ENCODE assay signal across 1 cellular context in genomic region chr9:33041459-33042188, GRCh38.
TF ChIP-seq lines count a peak whose summit lies in the region.

No MANE protein-coding gene starts in this region.

TF ChIP-seq in K562, 482 proteins besides CTCF, POLR2A, EP300 and RAD21 (continued from another document):
- TF ChIP-seq ZMIZ1 (IDR thresholded peaks at IDR 0.05; ENCODE audit: low read depth in 2 of 2, low read length in 2 of 2) (no peak), ELF4 (CRISPR knock-in tag; IDR thresholded peaks at IDR 0.05) (no peak), ZNF76 (CRISPR knock-in tag; IDR thresholded peaks at IDR 0.05; ENCODE audit: borderline replicate concordance) (no peak), TFAM (CRISPR knock-in tag; conservative IDR thresholded peaks at IDR 0.05) (no peak), EWSR1 (IDR thresholded peaks at IDR 0.05; ENCODE audit: borderline replicate concordance, low read depth, partially characterized antibody) (no peak), TRIM25 (IDR thresholded peaks at IDR 0.05; ENCODE audit: borderline replicate concordance) (no peak), NR1H2 (CRISPR knock-in tag; IDR thresholded peaks at IDR 0.05) (no peak), CBFA2T2 (conservative IDR thresholded peaks at IDR 0.05) (no peak), CEBPB (tag; IDR thresholded peaks at IDR 0.05) (peak; percentile 98), CEBPG (CRISPR knock-in tag; IDR thresholded peaks at IDR 0.05) (peak; percentile 65), CEBPG (tag; conservative IDR thresholded peaks at IDR 0.05 in 1 of 2, IDR thresholded peaks at IDR 0.05 in 1 of 2) (peak; percentile 95 to 96), IRF1 (CRISPR knock-in tag; IDR thresholded peaks at IDR 0.05; ENCODE audit: borderline replicate concordance) (no peak), CBX1 (IDR thresholded peaks at IDR 0.05; ENCODE audit: low read depth) (no peak), TGIF2 (CRISPR knock-in tag; IDR thresholded peaks at IDR 0.05) (no peak), POLR2G (IDR thresholded peaks at IDR 0.05; ENCODE audit: low read depth, low read length) (0 out of 2 replicates have a peak, but pooled peaks have one; percentile 11), TRIM24 (IDR thresholded peaks at IDR 0.05) (peak; percentile 41 to 78; a peak in 2 of 4 replicates), ZC3H8 (IDR thresholded peaks at IDR 0.05) (no peak), SRSF7 (optimal IDR thresholded peaks at IDR 0.05; ENCODE audit: low read depth, low read length) (no peak), ZNF133 (CRISPR knock-in tag; IDR thresholded peaks at IDR 0.05) (no peak), USF1 (CRISPR knock-in tag; IDR thresholded peaks at IDR 0.05) (no peak), KDM1A (IDR thresholded peaks at IDR 0.05) (no peak)
- TF ChIP-seq, protein P1, sequence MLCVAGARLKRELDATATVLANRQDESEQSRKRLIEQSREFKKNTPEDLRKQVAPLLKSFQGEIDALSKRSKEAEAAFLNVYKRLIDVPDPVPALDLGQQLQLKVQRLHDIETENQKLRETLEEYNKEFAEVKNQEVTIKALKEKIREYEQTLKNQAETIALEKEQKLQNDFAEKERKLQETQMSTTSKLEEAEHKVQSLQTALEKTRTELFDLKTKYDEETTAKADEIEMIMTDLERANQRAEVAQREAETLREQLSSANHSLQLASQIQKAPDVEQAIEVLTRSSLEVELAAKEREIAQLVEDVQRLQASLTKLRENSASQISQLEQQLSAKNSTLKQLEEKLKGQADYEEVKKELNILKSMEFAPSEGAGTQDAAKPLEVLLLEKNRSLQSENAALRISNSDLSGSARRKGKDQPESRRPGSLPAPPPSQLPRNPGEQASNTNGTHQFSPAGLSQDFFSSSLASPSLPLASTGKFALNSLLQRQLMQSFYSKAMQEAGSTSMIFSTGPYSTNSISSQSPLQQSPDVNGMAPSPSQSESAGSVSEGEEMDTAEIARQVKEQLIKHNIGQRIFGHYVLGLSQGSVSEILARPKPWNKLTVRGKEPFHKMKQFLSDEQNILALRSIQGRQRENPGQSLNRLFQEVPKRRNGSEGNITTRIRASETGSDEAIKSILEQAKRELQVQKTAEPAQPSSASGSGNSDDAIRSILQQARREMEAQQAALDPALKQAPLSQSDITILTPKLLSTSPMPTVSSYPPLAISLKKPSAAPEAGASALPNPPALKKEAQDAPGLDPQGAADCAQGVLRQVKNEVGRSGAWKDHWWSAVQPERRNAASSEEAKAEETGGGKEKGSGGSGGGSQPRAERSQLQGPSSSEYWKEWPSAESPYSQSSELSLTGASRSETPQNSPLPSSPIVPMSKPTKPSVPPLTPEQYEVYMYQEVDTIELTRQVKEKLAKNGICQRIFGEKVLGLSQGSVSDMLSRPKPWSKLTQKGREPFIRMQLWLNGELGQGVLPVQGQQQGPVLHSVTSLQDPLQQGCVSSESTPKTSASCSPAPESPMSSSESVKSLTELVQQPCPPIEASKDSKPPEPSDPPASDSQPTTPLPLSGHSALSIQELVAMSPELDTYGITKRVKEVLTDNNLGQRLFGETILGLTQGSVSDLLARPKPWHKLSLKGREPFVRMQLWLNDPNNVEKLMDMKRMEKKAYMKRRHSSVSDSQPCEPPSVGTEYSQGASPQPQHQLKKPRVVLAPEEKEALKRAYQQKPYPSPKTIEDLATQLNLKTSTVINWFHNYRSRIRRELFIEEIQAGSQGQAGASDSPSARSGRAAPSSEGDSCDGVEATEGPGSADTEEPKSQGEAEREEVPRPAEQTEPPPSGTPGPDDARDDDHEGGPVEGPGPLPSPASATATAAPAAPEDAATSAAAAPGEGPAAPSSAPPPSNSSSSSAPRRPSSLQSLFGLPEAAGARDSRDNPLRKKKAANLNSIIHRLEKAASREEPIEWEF (CRISPR knock-in tag; IDR thresholded peaks at IDR 0.05): no peak
- TF ChIP-seq, protein P2, sequence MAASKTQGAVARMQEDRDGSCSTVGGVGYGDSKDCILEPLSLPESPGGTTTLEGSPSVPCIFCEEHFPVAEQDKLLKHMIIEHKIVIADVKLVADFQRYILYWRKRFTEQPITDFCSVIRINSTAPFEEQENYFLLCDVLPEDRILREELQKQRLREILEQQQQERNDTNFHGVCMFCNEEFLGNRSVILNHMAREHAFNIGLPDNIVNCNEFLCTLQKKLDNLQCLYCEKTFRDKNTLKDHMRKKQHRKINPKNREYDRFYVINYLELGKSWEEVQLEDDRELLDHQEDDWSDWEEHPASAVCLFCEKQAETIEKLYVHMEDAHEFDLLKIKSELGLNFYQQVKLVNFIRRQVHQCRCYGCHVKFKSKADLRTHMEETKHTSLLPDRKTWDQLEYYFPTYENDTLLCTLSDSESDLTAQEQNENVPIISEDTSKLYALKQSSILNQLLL (CRISPR knock-in tag; IDR thresholded peaks at IDR 0.05; ENCODE audit: borderline replicate concordance): no peak
